ENCODE assay signal across 2 cellular contexts in genomic region chr1:22488319-22488718, GRCh38.
TF ChIP-seq lines count a peak whose summit lies in the region.

No MANE protein-coding gene starts in this region.

TF ChIP-seq in HEK293, 187 proteins besides CTCF, POLR2A, EP300 and RAD21:
- TF ChIP-seq, protein P1, sequence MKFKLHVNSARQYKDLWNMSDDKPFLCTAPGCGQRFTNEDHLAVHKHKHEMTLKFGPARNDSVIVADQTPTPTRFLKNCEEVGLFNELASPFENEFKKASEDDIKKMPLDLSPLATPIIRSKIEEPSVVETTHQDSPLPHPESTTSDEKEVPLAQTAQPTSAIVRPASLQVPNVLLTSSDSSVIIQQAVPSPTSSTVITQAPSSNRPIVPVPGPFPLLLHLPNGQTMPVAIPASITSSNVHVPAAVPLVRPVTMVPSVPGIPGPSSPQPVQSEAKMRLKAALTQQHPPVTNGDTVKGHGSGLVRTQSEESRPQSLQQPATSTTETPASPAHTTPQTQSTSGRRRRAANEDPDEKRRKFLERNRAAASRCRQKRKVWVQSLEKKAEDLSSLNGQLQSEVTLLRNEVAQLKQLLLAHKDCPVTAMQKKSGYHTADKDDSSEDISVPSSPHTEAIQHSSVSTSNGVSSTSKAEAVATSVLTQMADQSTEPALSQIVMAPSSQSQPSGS (tag by site-specific recombination; IDR thresholded peaks at IDR 0.05; ENCODE audit: low read depth), result no peak
- TF ChIP-seq ZBTB17 (tag by site-specific recombination; IDR thresholded peaks at IDR 0.05), result peak; percentile 46; the same call in 1 of the 2 replicates

TF ChIP-seq in K562, 482 proteins besides CTCF, POLR2A, EP300 and RAD21:
- TF ChIP-seq ZKSCAN3 (CRISPR knock-in tag; IDR thresholded peaks at IDR 0.05) (no peak), HDAC8 (tag; IDR thresholded peaks at IDR 0.05) (no peak), HDAC6 (IDR thresholded peaks at IDR 0.05; ENCODE audit: low read depth, low read length) (no peak), PBX2 (CRISPR knock-in tag; IDR thresholded peaks at IDR 0.05; ENCODE audit: low read depth) (no peak), PBX2 (tag; conservative IDR thresholded peaks at IDR 0.05; ENCODE audit: low read depth) (peak; percentile 92), NRF1 (conservative IDR thresholded peaks at IDR 0.05 in 1 of 2, IDR thresholded peaks at IDR 0.05 in 1 of 2) (peak in 1 of 2 experiments; percentile 36; a peak in 2 of 4 replicates), SMAD3 (CRISPR knock-in tag; conservative IDR thresholded peaks at IDR 0.05) (no peak), NR2C2 (CRISPR knock-in tag; IDR thresholded peaks at IDR 0.05) (no peak), NR2C2 (tag; IDR thresholded peaks at IDR 0.05) (peak; percentile 64; the same call in 1 of the 2 replicates), ZNF407 (IDR thresholded peaks at IDR 0.05; ENCODE audit: low read depth) (no peak), ARID4B (CRISPR knock-in tag; IDR thresholded peaks at IDR 0.05) (peak; percentile 58; the same call in 1 of the 2 replicates), ZNF324 (CRISPR knock-in tag; IDR thresholded peaks at IDR 0.05) (no peak), VEZF1 (CRISPR knock-in tag; IDR thresholded peaks at IDR 0.05) (no peak; the same call in 1 of the 2 replicates), MEIS2 (IDR thresholded peaks at IDR 0.05; ENCODE audit: partially characterized antibody) (peak; percentile 58)
- TF ChIP-seq, protein P2, sequence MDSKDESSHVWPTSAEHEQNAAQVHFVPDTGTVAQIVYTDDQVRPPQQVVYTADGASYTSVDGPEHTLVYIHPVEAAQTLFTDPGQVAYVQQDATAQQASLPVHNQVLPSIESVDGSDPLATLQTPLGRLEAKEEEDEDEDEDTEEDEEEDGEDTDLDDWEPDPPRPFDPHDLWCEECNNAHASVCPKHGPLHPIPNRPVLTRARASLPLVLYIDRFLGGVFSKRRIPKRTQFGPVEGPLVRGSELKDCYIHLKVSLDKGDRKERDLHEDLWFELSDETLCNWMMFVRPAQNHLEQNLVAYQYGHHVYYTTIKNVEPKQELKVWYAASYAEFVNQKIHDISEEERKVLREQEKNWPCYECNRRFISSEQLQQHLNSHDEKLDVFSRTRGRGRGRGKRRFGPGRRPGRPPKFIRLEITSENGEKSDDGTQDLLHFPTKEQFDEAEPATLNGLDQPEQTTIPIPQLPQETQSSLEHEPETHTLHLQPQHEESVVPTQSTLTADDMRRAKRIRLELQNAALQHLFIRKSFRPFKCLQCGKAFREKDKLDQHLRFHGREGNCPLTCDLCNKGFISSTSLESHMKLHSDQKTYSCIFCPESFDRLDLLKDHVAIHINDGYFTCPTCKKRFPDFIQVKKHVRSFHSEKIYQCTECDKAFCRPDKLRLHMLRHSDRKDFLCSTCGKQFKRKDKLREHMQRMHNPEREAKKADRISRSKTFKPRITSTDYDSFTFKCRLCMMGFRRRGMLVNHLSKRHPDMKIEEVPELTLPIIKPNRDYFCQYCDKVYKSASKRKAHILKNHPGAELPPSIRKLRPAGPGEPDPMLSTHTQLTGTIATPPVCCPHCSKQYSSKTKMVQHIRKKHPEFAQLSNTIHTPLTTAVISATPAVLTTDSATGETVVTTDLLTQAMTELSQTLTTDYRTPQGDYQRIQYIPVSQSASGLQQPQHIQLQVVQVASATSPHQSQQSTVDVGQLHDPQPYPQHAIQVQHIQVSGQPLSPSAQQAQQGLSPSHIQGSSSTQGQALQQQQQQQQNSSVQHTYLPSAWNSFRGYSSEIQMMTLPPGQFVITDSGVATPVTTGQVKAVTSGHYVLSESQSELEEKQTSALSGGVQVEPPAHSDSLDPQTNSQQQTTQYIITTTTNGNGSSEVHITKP (IDR thresholded peaks at IDR 0.05; ENCODE audit: partially characterized antibody), result no peak
TF ChIP-seq in K562: peak in this region for 5.
